In genomic region chr2:160397530-160397865, GRCh38 we compare ENCODE assay signal across 14 cellular contexts.
DNase-seq lines count a peak whose midpoint lies in the region; ATAC-seq and TF ChIP-seq lines count a peak whose summit lies in the region.
"Had no signal": no experiment of that assay in that cellular context is flagged by ENCODE, and none has a peak within 500 bp of the region (broad histone marks: within the 10 kb centered on the region; RNA-seq: fewer than 3 reads in every experiment).

No MANE protein-coding gene starts in this region.

- H3K4me2 ChIP-seq in mammary epithelial cell (ENCODE audit: insufficient read depth, low read depth, low read length): peak overlapping the region; percentile 72

- H3K27me3 ChIP-seq in HUES64 (ENCODE audit: insufficient read depth, low read length) (peaks cover 11% of the 10 kb centered on the region; the same call in 1 of the 2 replicates), mammary epithelial cell (ENCODE audit: insufficient read depth, low read length) (no peaks in the 10 kb centered on the region), colonic mucosa (no peaks in the 10 kb centered on the region)
- H3K27me3 ChIP-seq: BE2C had no signal

- H3K36me3 ChIP-seq in HUES64 (ENCODE audit: insufficient read depth, low read length) (no peaks in the 10 kb centered on the region), mammary epithelial cell (ENCODE audit: insufficient read depth, low read length) (no peaks in the 10 kb centered on the region), colonic mucosa (no peaks in the 10 kb centered on the region)
- H3K36me3 ChIP-seq: BE2C had no signal

- H4K20me1 ChIP-seq in mammary epithelial cell (ENCODE audit: insufficient read depth, low read length): no peaks in the 10 kb centered on the region

- peaks cover 68% of the 10 kb centered on the region for H3K4me1 ChIP-seq in HUES64 (ENCODE audit: insufficient read depth, low read length)
- peaks cover 42% of the 10 kb centered on the region for H3K4me1 ChIP-seq in mammary epithelial cell (ENCODE audit: insufficient read depth, low read length)
- H3K4me1 ChIP-seq in colonic mucosa: no peaks in the 10 kb centered on the region
- H3K4me1 ChIP-seq: BE2C had no signal

- H3K9me3 ChIP-seq in HUES64 (ENCODE audit: insufficient read depth, low read depth, low read length) (no peaks in the 10 kb centered on the region), mammary epithelial cell (replicated peaks; ENCODE audit: insufficient read depth, low read length) (no peaks in the 10 kb centered on the region), colonic mucosa (no peaks in the 10 kb centered on the region)
- H3K9me3 ChIP-seq: BE2C had no signal

- no TSS peak for BruUV-seq in mammary epithelial cell (replicated peaks; lab: Mats Ljungman, UMichigan)

- intact Hi-C loops in mammary epithelial cell (cut with micrococcal nuclease): no loop called here
- intact Hi-C loops in colonic mucosa (cut with DNase I): no loop called here

- peak; percentile 39 for DNase-seq in AG08395 (ENCODE audit: low spot score)
- DNase-seq in mammary epithelial cell: no peak
- DNase-seq in kidney tubule cell (ENCODE audit: low spot score): peak; percentile 66
- no peak for DNase-seq in GM10266 (ENCODE audit: extremely low spot score)
- DNase-seq in colonic mucosa: no peak
- no peak for DNase-seq in SHP77 (lab: John Stamatoyannopoulos, UW)
- DNase-seq: activated CD4-positive, alpha-beta T cell treated with anti-CD3 and anti-CD28 coated beads, Interleukin-2, amount 50 U/mL, for 48 hours; activated naive CD4-positive, alpha-beta T cell treated with anti-CD3 and anti-CD28 coated beads, Interleukin-2, amount 10 ng/mL, durations not matched to agents 7 days and 5 days; BE2C; hypothalamus; NCI-H146; NK-92 treated with Interleukin-12 subunit alpha and Interleukin-12 subunit beta, amount 100 ng/mL, for 24 hours had no signal

- H3K9ac ChIP-seq in HUES64 (ENCODE audit: low read depth, low read length) (no peak overlapping the region), mammary epithelial cell (ENCODE audit: insufficient read depth, low read length) (peak overlapping the region; percentile 69), colonic mucosa (ENCODE audit: low read depth in 2 of 2, low read length in 2 of 2) (no peak overlapping the region)

- dilution Hi-C loops in mammary epithelial cell (cut with HindIII; ENCODE audit: low sequenced_read_pairs): no loop called here

- peak overlapping the region; percentile 0; the same call in 1 of the 2 replicates for H3K4me3 ChIP-seq in HUES64 (ENCODE audit: low read length)
- H3K4me3 ChIP-seq in mammary epithelial cell (replicated peaks in 1 of 3; ENCODE audit: insufficient read depth in 1 of 3, low read depth in 2 of 3, low read length in 3 of 3): peak overlapping the region in 1 of 3 experiments; percentile 12
- no peak overlapping the region for H3K4me3 ChIP-seq in colonic mucosa

- H3K79me2 ChIP-seq in mammary epithelial cell (ENCODE audit: insufficient read depth, low read length): peaks cover 98% of the 10 kb centered on the region

- CTCF ChIA-PET in mammary epithelial cell (lab: Charles Lee; ENCODE audit: low non-redundant PET): no interaction called here

- no peak for ATAC-seq in GM18867 (IDR thresholded peaks at IDR 0.05; ENCODE audit: unreplicated experiment)

- H2AFZ ChIP-seq in mammary epithelial cell (ENCODE audit: low read depth, low read length): no peak overlapping the region

- 4% methylated on average over 2 of the region's 2 CpGs for WGBS in HUES64
- WGBS in mammary epithelial cell (ENCODE audit: low coverage, missing lambda C conversion rate): 0% methylated on average over 2 of the region's 2 CpGs

- in situ Hi-C loops in mammary epithelial cell (cut with MboI; ENCODE audit: low sequenced_read_pairs in 2 of 2): no loop called here

- TF ChIP-seq CTCF in mammary epithelial cell (conservative IDR thresholded peaks at IDR 0.05 in 1 of 2, IDR thresholded peaks at IDR 0.05 in 1 of 2; ENCODE audit: extremely low read depth in 1 of 2, insufficient read depth in 1 of 2, low read depth in 1 of 2, low read length in 2 of 2) (no peak), GM10266 (IDR thresholded peaks at IDR 0.05; ENCODE audit: control insufficient read depth, insufficient read depth, low read depth, missing control alignments) (no peak), colonic mucosa (IDR thresholded peaks at IDR 0.05) (no peak)

- H3K27ac ChIP-seq in HUES64 (ENCODE audit: low read depth, low read length) (peak overlapping the region; percentile 39; the same call in 1 of the 2 replicates), mammary epithelial cell (ENCODE audit: insufficient read depth, low read depth, low read length) (peak overlapping the region; percentile 80), colonic mucosa (no peak overlapping the region)

Comparison
In these comparisons a context has a peak if more than half of its experiments do, and no peak if none do; other contexts are left out.
1. DNase-seq: peak in AG08395 (single experiment) and kidney tubule cell (single experiment); none in mammary epithelial cell (single experiment), GM10266 (single experiment), colonic mucosa (single experiment) and SHP77 (0 of 2).